In the genomic region with DNA sequence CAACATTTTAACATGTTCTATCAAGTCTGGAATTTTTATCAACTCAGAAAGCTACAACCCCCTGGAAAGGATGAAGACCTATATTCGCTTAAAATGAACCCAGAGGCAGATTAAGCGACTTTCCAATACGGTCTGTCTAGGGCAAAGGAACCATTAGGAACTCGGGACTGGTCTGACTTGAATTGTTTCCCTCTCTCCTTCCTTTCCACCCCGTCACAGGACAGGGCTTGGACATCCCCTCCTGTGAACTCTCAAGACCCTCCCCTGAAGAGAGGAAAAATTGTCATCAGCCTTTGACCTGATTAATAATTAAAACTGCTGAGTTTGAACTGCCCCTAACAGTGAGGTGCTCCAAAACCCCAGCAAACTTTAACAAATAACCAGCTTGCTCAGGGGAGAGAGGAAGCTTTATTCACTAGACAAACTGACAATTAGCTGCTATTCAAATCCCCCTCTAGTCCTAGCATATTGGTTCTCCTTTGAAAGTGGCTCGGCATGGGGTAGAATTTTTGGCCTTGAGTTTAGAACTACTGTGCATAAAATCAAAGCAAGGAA, we compare ENCODE assay signal across 20 cellular contexts. TPM values are rescaled to one million over a fixed set of nuclear protein-coding genes. Genes with fewer than 3 reads are reported as not detected.
A peak's percentile ranks its signal among the peaks of the same experiment; 100 is the strongest.
DNase-seq lines count a peak whose midpoint lies in the region; ATAC-seq, FAIRE-seq and TF ChIP-seq lines count a peak whose summit lies in the region.
"Had no signal": no experiment of that assay in that cellular context is flagged by ENCODE, and none has a peak within 500 bp of the region (broad histone marks: within the 10 kb centered on the region; RNA-seq: fewer than 3 reads in every experiment).

No MANE protein-coding gene starts in this region.

- H3K4me3 Mint-ChIP-seq in endodermal cell: no peak overlapping the region
- H3K4me3 Mint-ChIP-seq: activated CD4-positive, alpha-beta T cell treated with anti-CD3 and anti-CD28 coated beads for 36 hours; CD8-positive, alpha-beta memory T cell; stimulated activated naive B cell treated with anti-CD40 and anti-IgM and Interleukin-4, amounts not matched to agents 10 μg/mL and 1 μg/mL and 100 μg/mL, for 72 hours had no signal

- no peak overlapping the region for H3K18ac ChIP-seq in neuronal stem cell (ENCODE audit: low read length)

- BruUV-seq in PC-9 (replicated peaks; lab: Mats Ljungman, UMichigan): no TSS peak

- FAIRE-seq in G401.6 (lab: Jason Lieb, UNC): peak; percentile 96
- FAIRE-seq: kidney had no signal

- TF ChIP-seq CTCF in PC-9 (conservative IDR thresholded peaks at IDR 0.05) (no peak), endodermal cell (conservative IDR thresholded peaks at IDR 0.05) (no peak)

- H3K4ac ChIP-seq in neuronal stem cell (ENCODE audit: low read length): no peak overlapping the region

- 74 to 76% methylated on average over 4 to 6 of the region's 6 CpGs for WGBS in endodermal cell (ENCODE audit: insufficient coverage in 1 of 2, insufficient read length in 1 of 2), 2 experiments
- WGBS in neuronal stem cell (ENCODE audit: extremely low coverage in 2 of 2, insufficient read length in 2 of 2, insufficient replicate concordance in 1 of 2), 2 donors: no CpG with 5 or more reads among the region's 6 CpGs

- no peaks in the 10 kb centered on the region for H3K9me3 Mint-ChIP-seq in endodermal cell
- H3K9me3 Mint-ChIP-seq: CD8-positive, alpha-beta memory T cell; stimulated activated naive B cell treated with anti-CD40 and anti-IgM and Interleukin-4, amounts not matched to agents 10 μg/mL and 1 μg/mL and 100 μg/mL, for 72 hours had no signal

- no peak overlapping the region for H3K9ac ChIP-seq in endodermal cell (ENCODE audit: extremely low read depth, low read length, poor library complexity, severe bottlenecking)
- H3K9ac ChIP-seq in neuronal stem cell (ENCODE audit: low read depth, low read length, poor library complexity): no peak overlapping the region

- H3K27me3 ChIP-seq in PC-9 (ENCODE audit: insufficient read depth, low read depth) (no peaks in the 10 kb centered on the region), endodermal cell (ENCODE audit: control insufficient read depth, insufficient read depth, low read length, poor library complexity, severe bottlenecking) (peaks cover 5% of the 10 kb centered on the region), neuronal stem cell (ENCODE audit: control insufficient read depth in 3 of 3, insufficient read depth in 3 of 3, low read depth in 1 of 3, low read length in 3 of 3) (no peaks in the 10 kb centered on the region)

- no peaks in the 10 kb centered on the region for H3K79me1 ChIP-seq in neuronal stem cell (ENCODE audit: low read depth, low read length)

- POLR2A ChIA-PET in PC-9 (lab: Charles Lee; ENCODE audit: unreplicated experiment): no interaction called here

- no peaks in the 10 kb centered on the region for H3K79me2 ChIP-seq in PC-9 (ENCODE audit: low read depth)

- DNase-seq in PC-9: no peak
- no peak for DNase-seq in endodermal cell
- DNase-seq in neuronal stem cell (ENCODE audit: low spot score): no peak
- no peak for DNase-seq in left lobe of liver (ENCODE audit: low spot score)
- no peak for DNase-seq in activated effector memory CD4-positive, alpha-beta T cell treated with Interleukin-2 at 50 U/mL for 16 hours
- DNase-seq in DMS79 treated with DMSO at 0.1 percent for 48 hours (lab: John Stamatoyannopoulos, UW): no peak
- DNase-seq: activated CD4-positive, alpha-beta T cell treated with anti-CD3 and anti-CD28 coated beads for 36 hours; CD8-positive, alpha-beta memory T cell; hippocampal formation; KG1; kidney; mucosa of descending colon; NCI-H1092; NCI-H2029 treated with DMSO at 0.1 percent for 48 hours; NCI-H446 treated with DMSO at 0.1 percent for 48 hours; RPMI8226; stimulated activated naive B cell treated with anti-CD40 and anti-IgM and Interleukin-4, amounts not matched to agents 10 μg/mL and 1 μg/mL and 100 μg/mL, for 72 hours had no signal

- no peaks in the 10 kb centered on the region for H4K20me1 ChIP-seq in PC-9 (ENCODE audit: insufficient read depth)

- no peak overlapping the region for H3K23ac ChIP-seq in neuronal stem cell (ENCODE audit: low read depth, low read length, poor library complexity)

- H3F3A ChIP-seq in PC-9 (ENCODE audit: insufficient read depth, low read depth): peaks cover 10% of the 10 kb centered on the region; the same call in 1 of the 2 replicates

- H3K9me2 ChIP-seq in PC-9 (ENCODE audit: insufficient read depth): no peaks in the 10 kb centered on the region

- H3K14ac ChIP-seq in neuronal stem cell (ENCODE audit: low read length): no peak overlapping the region

- H4K8ac ChIP-seq in neuronal stem cell (ENCODE audit: low read depth, low read length): no peak overlapping the region

- no peaks in the 10 kb centered on the region for H3K36me3 Mint-ChIP-seq in endodermal cell (ENCODE audit: low read depth)
- H3K36me3 Mint-ChIP-seq: CD8-positive, alpha-beta memory T cell; stimulated activated naive B cell treated with anti-CD40 and anti-IgM and Interleukin-4, amounts not matched to agents 10 μg/mL and 1 μg/mL and 100 μg/mL, for 72 hours had no signal

- no peak overlapping the region for H2AK5ac ChIP-seq in neuronal stem cell (ENCODE audit: low read depth, low read length)

- no peak overlapping the region for H2BK15ac ChIP-seq in neuronal stem cell (ENCODE audit: low read length)

- no peak overlapping the region for H2BK5ac ChIP-seq in neuronal stem cell (ENCODE audit: low read length)

- no peak overlapping the region for H4K91ac ChIP-seq in neuronal stem cell (ENCODE audit: low read depth, low read length, poor library complexity)

- H3K27me3 Mint-ChIP-seq in endodermal cell (ENCODE audit: insufficient read depth): peaks cover 36% of the 10 kb centered on the region

- H3K4me3 ChIP-seq in PC-9 (no peak overlapping the region), endodermal cell (ENCODE audit: low read length) (no peak overlapping the region), neuronal stem cell (ENCODE audit: low read length in 2 of 2) (no peak overlapping the region)
- H3K4me3 ChIP-seq: mucosa of descending colon, thoracic aorta had no signal

- H3K4me1 Mint-ChIP-seq in endodermal cell: peaks cover 2% of the 10 kb centered on the region

- no peak overlapping the region for H3K27ac Mint-ChIP-seq in endodermal cell
- H3K27ac Mint-ChIP-seq: activated CD4-positive, alpha-beta T cell treated with anti-CD3 and anti-CD28 coated beads for 36 hours had no signal

- H2AFZ ChIP-seq in PC-9: no peak overlapping the region
- H2AFZ ChIP-seq in neuronal stem cell (ENCODE audit: low read length): peak overlapping the region; percentile 85

- H3K4me2 ChIP-seq in PC-9 (peak overlapping the region; percentile 63), neuronal stem cell (ENCODE audit: insufficient read depth, low read length, poor library complexity, severe bottlenecking) (no peak overlapping the region)

- H2BK12ac ChIP-seq in neuronal stem cell (ENCODE audit: low read length): no peak overlapping the region

- ATAC-seq in activated CD4-positive, CD25-positive, alpha-beta regulatory T cell treated with anti-CD3 and anti-CD28 coated beads, Interleukin-2, amount 50 U/mL, for 24 hours: no peak
- ATAC-seq in left lobe of liver: no peak
- ATAC-seq: activated CD4-positive, alpha-beta T cell treated with anti-CD3 and anti-CD28 coated beads for 36 hours; mucosa of descending colon; stimulated activated naive B cell treated with anti-CD40 and anti-IgM and Interleukin-4, amounts not matched to agents 10 μg/mL and 1 μg/mL and 100 μg/mL, for 72 hours had no signal

- CTCF ChIA-PET in PC-9 (lab: Charles Lee): no interaction called here

- intact Hi-C loops in PC-9 (cut with micrococcal nuclease; ENCODE audit: unreplicated experiment): no loop called here

- H3K27ac ChIP-seq in PC-9 (peak overlapping the region; percentile 29; the same call in 1 of the 2 replicates), endodermal cell (ENCODE audit: low read depth, low read length) (peak overlapping the region; percentile 33), neuronal stem cell (replicated peaks; ENCODE audit: low read length) (no peak overlapping the region)
- H3K27ac ChIP-seq: thoracic aorta had no signal

- H3K9me3 ChIP-seq in PC-9 (ENCODE audit: insufficient read depth, low read depth): no peaks in the 10 kb centered on the region
- H3K9me3 ChIP-seq in endodermal cell (ENCODE audit: control insufficient read depth, low read length): no peaks in the 10 kb centered on the region
- peaks cover 0 to 3% of the 10 kb centered on the region in 2 donors for H3K9me3 ChIP-seq in neuronal stem cell (replicated peaks in 1 of 2; ENCODE audit: control insufficient read depth in 2 of 2, insufficient read depth in 1 of 2, low read depth in 1 of 2, low read length in 2 of 2)
- H3K9me3 ChIP-seq: mucosa of descending colon, thoracic aorta had no signal

- H3K36me3 ChIP-seq in PC-9 (ENCODE audit: low read depth): no peaks in the 10 kb centered on the region
- no peaks in the 10 kb centered on the region for H3K36me3 ChIP-seq in endodermal cell (ENCODE audit: control insufficient read depth, insufficient read depth, low read length)
- no peaks in the 10 kb centered on the region for H3K36me3 ChIP-seq in neuronal stem cell (replicated peaks in 1 of 2; ENCODE audit: control insufficient read depth in 2 of 2, insufficient read depth in 2 of 2, low read length in 2 of 2)
- H3K36me3 ChIP-seq: thoracic aorta had no signal

- peaks cover 16% of the 10 kb centered on the region for H3K4me1 ChIP-seq in PC-9 (replicated peaks; ENCODE audit: insufficient read depth)
- H3K4me1 ChIP-seq in endodermal cell (ENCODE audit: control insufficient read depth, insufficient read depth, low read length): no peaks in the 10 kb centered on the region
- H3K4me1 ChIP-seq in neuronal stem cell (ENCODE audit: control insufficient read depth in 2 of 2, insufficient read depth in 1 of 2, low read depth in 1 of 2, low read length in 2 of 2): peaks cover 10 to 19% of the 10 kb centered on the region in 2 donors

- no peak overlapping the region for H2BK120ac ChIP-seq in neuronal stem cell (ENCODE audit: low read depth, low read length)

RNA-seq across cellular contexts. Expression of a gene that starts 22.5 kb away (rescaled TPM):
- total RNA-seq in PC-9 (2021) (13.6 and 17.1 TPM in 2 replicates), endodermal cell (10 to 100 TPM; 31.5 to 38.9 TPM), left lobe of liver (7.7 TPM)
- 16.6 TPM for polyA plus RNA-seq in endodermal cell (2013, experiment 1 of 2)
- 18.9 TPM for polyA plus RNA-seq in endodermal cell (2013, experiment 2 of 2)
- 9.2 TPM for polyA plus RNA-seq in neuronal stem cell (2013, experiment 1 of 2)
- polyA plus RNA-seq in neuronal stem cell (2013, experiment 2 of 2): 8.8 TPM
